26 cellular contexts compared by ENCODE assay signal in the genomic region with DNA sequence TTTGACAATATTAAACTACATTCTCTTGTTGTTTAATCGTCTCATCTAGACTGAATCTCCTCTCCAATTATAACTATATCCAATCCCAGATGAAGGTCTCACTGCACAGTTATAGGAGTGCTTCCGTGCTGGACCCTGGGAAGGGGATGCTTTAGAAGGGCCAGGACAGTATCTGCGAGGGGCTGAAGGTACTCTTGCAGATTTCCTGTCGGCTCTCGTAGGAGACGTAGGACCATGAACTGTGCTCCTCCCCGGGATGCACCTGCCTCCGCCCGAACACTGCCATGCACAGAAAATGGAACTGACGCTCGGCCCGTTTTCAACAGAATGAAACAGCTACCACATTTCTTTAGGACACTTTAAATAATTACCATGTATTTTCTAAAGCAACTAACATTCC. TPM values are rescaled to one million over a fixed set of nuclear protein-coding genes. Genes with fewer than 3 reads are reported as not detected.
DNase-seq lines count a peak whose midpoint lies in the region; ATAC-seq and TF ChIP-seq lines count a peak whose summit lies in the region.
"Had no signal": no experiment of that assay in that cellular context is flagged by ENCODE, and none has a peak within 500 bp of the region (broad histone marks: within the 10 kb centered on the region; RNA-seq: fewer than 3 reads in every experiment).

No MANE protein-coding gene starts in this region.

- intact Hi-C loops in Right ventricle myocardium inferior (cut with DNase I) (no loop called here), transverse colon (cut with DNase I; ENCODE audit: low total_unique reads) (no loop called here)

- peak overlapping the region; percentile 8 for H3K27ac Mint-ChIP-seq in endodermal cell
- H3K27ac Mint-ChIP-seq: activated CD8-positive, alpha-beta T cell treated with anti-CD3 and anti-CD28 coated beads for 36 hours; CD4-positive, alpha-beta memory T cell; stimulated activated naive B cell treated with anti-CD40 and anti-IgM and Interleukin-4, amounts not matched to agents 10 μg/mL and 1 μg/mL and 100 μg/mL, for 72 hours; T-cell had no signal

- H3K27me3 ChIP-seq in cardiac muscle cell (no peaks in the 10 kb centered on the region), endodermal cell (ENCODE audit: control insufficient read depth, insufficient read depth, low read length, poor library complexity, severe bottlenecking) (no peaks in the 10 kb centered on the region), muscle layer of duodenum (ENCODE audit: low read depth, low read length) (no peaks in the 10 kb centered on the region), transverse colon (no peaks in the 10 kb centered on the region)
- H3K27me3 ChIP-seq: SJSA1, tibial artery had no signal

- peak overlapping the region; percentile 93 for H3K27ac ChIP-seq in cardiac muscle cell
- no peak overlapping the region for H3K27ac ChIP-seq in endodermal cell (ENCODE audit: low read depth, low read length)
- peak overlapping the region; percentile 82 for H3K27ac ChIP-seq in muscle layer of duodenum (ENCODE audit: low read length)
- H3K27ac ChIP-seq in transverse colon = peak overlapping the region; percentile 53 to 67 (median 59)
- H3K27ac ChIP-seq: 22Rv1, tibial artery had no signal

- TF ChIP-seq EP300 in transverse colon (IDR thresholded peaks at IDR 0.05; ENCODE audit: low read depth) = no peak

- no peak for TF ChIP-seq POLR2A in transverse colon (IDR thresholded peaks at IDR 0.05)

- WGBS in endodermal cell (ENCODE audit: insufficient coverage in 1 of 2, insufficient read length in 1 of 2), 2 experiments = 84 to 85% methylated on average over 8 to 12 of the region's 12 CpGs
- WGBS in transverse colon (ENCODE audit: low coverage in 1 of 2), 2 donors = 80 to 87% methylated on average over 10 to 12 of the region's 12 CpGs

- in situ Hi-C loops in transverse colon (cut with MboI; ENCODE audit: low pct_ligation_motif_present in 1 of 4, low pct_unique_long_range_greater_than_20kb in 1 of 4, low sequenced_read_pairs in 3 of 4) = no loop called here

- H3K4me1 ChIP-seq in cardiac muscle cell (ENCODE audit: low read depth) (peaks cover 23% of the 10 kb centered on the region), endodermal cell (ENCODE audit: control insufficient read depth, insufficient read depth, low read length) (peaks cover 14% of the 10 kb centered on the region), muscle layer of duodenum (ENCODE audit: control insufficient read depth in 1 of 2, insufficient read depth in 2 of 2, low read length in 2 of 2) (peaks cover 8 to 15% of the 10 kb centered on the region in 2 donors), transverse colon (peaks cover 0 to 48% (median 19%) of the 10 kb centered on the region in 4 donors)

- TF ChIP-seq CTCF in cardiac muscle cell (IDR thresholded peaks at IDR 0.05; ENCODE audit: low read depth, low read length) (no peak), endodermal cell (conservative IDR thresholded peaks at IDR 0.05) (no peak), transverse colon (IDR thresholded peaks at IDR 0.05) (no peak)

- H3K36me3 ChIP-seq in cardiac muscle cell (no peaks in the 10 kb centered on the region), endodermal cell (ENCODE audit: control insufficient read depth, insufficient read depth, low read length) (no peaks in the 10 kb centered on the region), muscle layer of duodenum (ENCODE audit: control insufficient read depth in 1 of 2, insufficient read depth in 2 of 2, low read length in 2 of 2) (no peaks in the 10 kb centered on the region), transverse colon (no peaks in the 10 kb centered on the region)
- H3K36me3 ChIP-seq: tibial artery had no signal

- ATAC-seq in Right ventricle myocardium inferior = no peak
- ATAC-seq in HG03520 (IDR thresholded peaks at IDR 0.05; ENCODE audit: unreplicated experiment) = no peak
- ATAC-seq: activated CD4-positive, CD25-positive, alpha-beta regulatory T cell treated with anti-CD3 and anti-CD28 coated beads, Interleukin-2, amount 50 U/mL, for 24 hours; activated CD8-positive, alpha-beta T cell treated with anti-CD3 and anti-CD28 coated beads for 36 hours; stimulated activated naive B cell treated with anti-CD40 and anti-IgM and Interleukin-4, amounts not matched to agents 10 μg/mL and 1 μg/mL and 100 μg/mL, for 72 hours; T-cell had no signal

- H3K9me3 ChIP-seq in cardiac muscle cell (ENCODE audit: low read depth) (no peaks in the 10 kb centered on the region), endodermal cell (ENCODE audit: control insufficient read depth, low read length) (no peaks in the 10 kb centered on the region), muscle layer of duodenum (ENCODE audit: control insufficient read depth in 1 of 2, low read length in 2 of 2) (no peaks in the 10 kb centered on the region), transverse colon (no peaks in the 10 kb centered on the region)
- H3K9me3 ChIP-seq: SJSA1, tibial artery had no signal

- peaks cover 53% of the 10 kb centered on the region for H3K4me1 Mint-ChIP-seq in endodermal cell
- H3K4me1 Mint-ChIP-seq: CD4-positive, alpha-beta memory T cell; stimulated activated naive B cell treated with anti-CD40 and anti-IgM and Interleukin-4, amounts not matched to agents 10 μg/mL and 1 μg/mL and 100 μg/mL, for 72 hours; T-cell had no signal

- peaks cover 2% of the 10 kb centered on the region for H3K9me3 Mint-ChIP-seq in endodermal cell
- H3K9me3 Mint-ChIP-seq: activated CD8-positive, alpha-beta T cell treated with anti-CD3 and anti-CD28 coated beads for 36 hours had no signal

- no peak for DNase-seq in cardiac muscle cell (ENCODE audit: low read depth in 1 of 2, low spot score in 1 of 2)
- no peak for DNase-seq in Right ventricle myocardium inferior (ENCODE audit: missing footprints)
- DNase-seq in endodermal cell = no peak
- DNase-seq in transverse colon = no peak
- no peak for DNase-seq in NCI-H345 (lab: John Stamatoyannopoulos, UW)
- no peak for DNase-seq in epidermal melanocyte (ENCODE audit: insufficient read length, low spot score)
- DNase-seq: activated CD8-positive, alpha-beta T cell treated with anti-CD3 and anti-CD28 coated beads for 36 hours; activated gamma-delta T cell; CD4-positive, alpha-beta memory T cell; DMS153; Kasumi-1; mammary epithelial cell; NCI-H1694; NCI-H2171; NCI-H524; NK-92 treated with Interleukin-12 subunit alpha and Interleukin-12 subunit beta, amount 100 ng/mL, for 24 hours; occipital lobe; stimulated activated CD4-positive, alpha-beta T cell treated with anti-CD3 and anti-CD28 coated beads, Interleukin-4, amount 100 ng/mL, for 1 hour; stimulated activated naive B cell treated with anti-CD40 and anti-IgM and Interleukin-4, amounts not matched to agents 10 μg/mL and 1 μg/mL and 100 μg/mL, for 72 hours; T-cell; tibial artery had no signal

- no peak overlapping the region for H3K4me3 Mint-ChIP-seq in endodermal cell
- H3K4me3 Mint-ChIP-seq: activated CD8-positive, alpha-beta T cell treated with anti-CD3 and anti-CD28 coated beads for 36 hours; CD4-positive, alpha-beta memory T cell; stimulated activated naive B cell treated with anti-CD40 and anti-IgM and Interleukin-4, amounts not matched to agents 10 μg/mL and 1 μg/mL and 100 μg/mL, for 72 hours; T-cell had no signal

- peaks cover 4% of the 10 kb centered on the region for H3K36me3 Mint-ChIP-seq in endodermal cell (ENCODE audit: low read depth)
- H3K36me3 Mint-ChIP-seq: CD4-positive, alpha-beta memory T cell; stimulated activated naive B cell treated with anti-CD40 and anti-IgM and Interleukin-4, amounts not matched to agents 10 μg/mL and 1 μg/mL and 100 μg/mL, for 72 hours; T-cell had no signal

- peaks cover 5% of the 10 kb centered on the region for H3K27me3 Mint-ChIP-seq in endodermal cell (ENCODE audit: insufficient read depth)
- H3K27me3 Mint-ChIP-seq: activated CD8-positive, alpha-beta T cell treated with anti-CD3 and anti-CD28 coated beads for 36 hours; stimulated activated naive B cell treated with anti-CD40 and anti-IgM and Interleukin-4, amounts not matched to agents 10 μg/mL and 1 μg/mL and 100 μg/mL, for 72 hours had no signal

- no peak overlapping the region for H3K4me3 ChIP-seq in cardiac muscle cell
- H3K4me3 ChIP-seq in endodermal cell (ENCODE audit: low read length) = no peak overlapping the region
- peak overlapping the region in 1 of 2 donors; percentile 26 for H3K4me3 ChIP-seq in muscle layer of duodenum (ENCODE audit: low read depth in 1 of 2, low read length in 2 of 2)
- H3K4me3 ChIP-seq in transverse colon = no peak overlapping the region
- H3K4me3 ChIP-seq: SJSA1, tibial artery had no signal

- no peak overlapping the region for H3K9ac ChIP-seq in endodermal cell (ENCODE audit: extremely low read depth, low read length, poor library complexity, severe bottlenecking)

RNA-seq across cellular contexts. Expression of a gene that starts 39.4 kb away (rescaled TPM):
- total RNA-seq in cardiac muscle cell = 82.3 and 98.1 TPM in 2 replicates
- polyA plus RNA-seq in cardiac muscle cell = 15.8 and 21.7 TPM in 2 replicates
- total RNA-seq in Right ventricle myocardium inferior = 55.2 TPM
- 10 to 100 TPM; 66.6 to 77.8 TPM for total RNA-seq in endodermal cell
- polyA plus RNA-seq in endodermal cell (2013, experiment 1 of 2) = 68.7 TPM
- 67.9 TPM for polyA plus RNA-seq in endodermal cell (2013, experiment 2 of 2)
- 100 to 1,000 TPM; 321 to 477 (median 380) TPM for total RNA-seq in transverse colon
- total RNA-seq: activated CD8-positive, alpha-beta T cell treated with anti-CD3 and anti-CD28 coated beads for 36 hours; CD4-positive, alpha-beta memory T cell had no signal
- polyA plus RNA-seq: CD4-positive, alpha-beta memory T cell had no signal
